1 cellular context compared by ENCODE assay signal in the genomic region with DNA sequence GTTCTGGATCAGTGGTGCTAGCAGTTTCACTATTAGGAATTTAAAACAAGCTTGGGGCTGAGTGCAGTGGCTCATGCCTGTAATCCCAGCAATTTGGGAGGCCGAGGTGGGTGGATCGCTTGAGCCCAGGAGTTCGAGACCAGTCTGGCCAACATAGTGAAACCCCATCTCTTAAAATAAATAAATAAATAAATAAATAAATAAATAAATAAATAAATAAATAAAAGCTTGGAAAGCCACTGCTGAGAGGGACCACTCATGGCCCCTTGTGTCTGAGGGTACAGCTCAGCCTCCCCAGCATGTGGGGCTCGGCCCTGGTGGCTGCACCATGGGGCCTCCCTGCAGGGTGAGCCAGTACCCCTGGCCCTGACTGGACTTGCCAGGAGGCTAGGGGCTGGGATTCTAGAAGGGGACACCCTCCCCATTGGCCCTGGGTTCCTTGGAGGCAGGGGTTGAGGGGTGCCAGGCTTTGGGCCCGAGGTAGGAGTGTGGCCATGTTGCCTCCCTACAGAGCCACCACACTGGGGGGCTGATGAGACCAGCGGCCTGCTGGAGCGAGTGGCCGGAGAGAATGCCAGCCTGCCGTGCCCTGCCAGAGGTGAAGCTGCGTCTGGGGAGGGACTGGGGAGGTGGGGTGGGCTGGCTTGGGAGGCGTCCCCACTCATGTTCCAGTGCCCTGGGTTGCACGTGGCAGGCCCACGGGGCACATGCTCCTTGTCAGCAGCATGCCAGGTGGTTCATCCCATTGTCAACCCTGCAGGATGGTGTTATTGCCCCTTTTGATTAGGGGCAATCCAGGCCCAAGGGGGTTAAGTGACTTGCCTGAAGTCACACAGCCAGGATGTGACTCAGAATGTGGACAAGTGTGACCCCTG.
TF ChIP-seq lines count a peak whose summit lies in the region.

No MANE protein-coding gene starts in this region.

TF ChIP-seq in HEK293, 187 proteins besides CTCF, POLR2A, EP300 and RAD21 (continued from another document and continues in another):
- TF ChIP-seq, protein P1, sequence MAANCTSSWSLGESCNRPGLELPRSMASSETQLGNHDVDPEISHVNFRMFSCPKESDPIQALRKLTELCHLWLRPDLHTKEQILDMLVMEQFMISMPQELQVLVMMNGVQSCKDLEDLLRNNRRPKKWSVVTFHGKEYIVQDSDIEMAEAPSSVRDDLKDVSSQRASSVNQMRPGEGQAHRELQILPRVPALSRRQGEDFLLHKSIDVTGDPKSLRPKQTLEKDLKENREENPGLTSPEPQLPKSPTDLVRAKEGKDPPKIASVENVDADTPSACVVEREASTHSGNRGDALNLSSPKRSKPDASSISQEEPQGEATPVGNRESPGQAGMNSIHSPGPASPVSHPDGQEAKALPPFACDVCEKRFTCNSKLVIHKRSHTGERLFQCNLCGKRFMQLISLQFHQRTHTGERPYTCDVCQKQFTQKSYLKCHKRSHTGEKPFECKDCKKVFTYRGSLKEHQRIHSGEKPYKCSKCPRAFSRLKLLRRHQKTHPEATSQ (tag by site-specific recombination; IDR thresholded peaks at IDR 0.05), result no peak
- TF ChIP-seq ZNF394 (tag by site-specific recombination; IDR thresholded peaks at IDR 0.05; ENCODE audit: borderline replicate concordance) (peak; percentile 99), ZNF654 (tag by site-specific recombination; IDR thresholded peaks at IDR 0.05; ENCODE audit: low read depth) (peak; percentile 50), ZBTB21 (tag by site-specific recombination; IDR thresholded peaks at IDR 0.05) (peak; percentile 64), ZNF530 (tag by site-specific recombination; IDR thresholded peaks at IDR 0.05; ENCODE audit: low read depth) (0 out of 2 replicates have a peak, but pooled peaks have one; percentile 17), ZFP3 (tag by site-specific recombination; IDR thresholded peaks at IDR 0.05; ENCODE audit: low read depth) (peak; percentile 27; the same call in 1 of the 2 replicates), TCF7L2 (IDR thresholded peaks at IDR 0.05; ENCODE audit: borderline replicate concordance, low read depth, low read length) (no peak), ZNF19 (tag by site-specific recombination; IDR thresholded peaks at IDR 0.05; ENCODE audit: low read depth) (no peak), ZXDB (tag by site-specific recombination; IDR thresholded peaks at IDR 0.05) (peak; percentile 80), ZNF433 (tag by site-specific recombination; IDR thresholded peaks at IDR 0.05; ENCODE audit: low read depth) (peak; percentile 88), ZNF24 (tag by site-specific recombination; IDR thresholded peaks at IDR 0.05) (peak; percentile 41; the same call in 1 of the 2 replicates), GFI1B (tag by site-specific recombination; IDR thresholded peaks at IDR 0.05) (peak; percentile 65; the same call in 1 of the 2 replicates), ZNF354C (tag by site-specific recombination; IDR thresholded peaks at IDR 0.05; ENCODE audit: borderline replicate concordance, low read depth) (0 out of 2 replicates have a peak, but pooled peaks have one; percentile 48), ZNF214 (tag by site-specific recombination; IDR thresholded peaks at IDR 0.05; ENCODE audit: borderline replicate concordance) (no peak), ZNF175 (tag by site-specific recombination; IDR thresholded peaks at IDR 0.05) (0 out of 2 replicates have a peak, but pooled peaks have one; percentile 57), ZNF596 (tag by site-specific recombination; IDR thresholded peaks at IDR 0.05) (no peak), ZNF366 (tag by site-specific recombination; conservative IDR thresholded peaks at IDR 0.05) (peak; percentile 39; the same call in 1 of the 2 replicates), ZNF629 (tag by site-specific recombination; IDR thresholded peaks at IDR 0.05) (peak; percentile 71), ZNF140 (tag by site-specific recombination; IDR thresholded peaks at IDR 0.05) (peak; percentile 86; the same call in 1 of the 2 replicates), ZNF121 (tag by site-specific recombination; IDR thresholded peaks at IDR 0.05) (peak; percentile 54; the same call in 1 of the 2 replicates), ZNF501 (tag by site-specific recombination; IDR thresholded peaks at IDR 0.05) (peak; percentile 41; the same call in 1 of the 2 replicates), RBAK (tag by site-specific recombination; IDR thresholded peaks at IDR 0.05) (0 out of 2 replicates have a peak, but pooled peaks have one; percentile 48), MYNN (tag by site-specific recombination; IDR thresholded peaks at IDR 0.05; ENCODE audit: borderline replicate concordance) (peak; percentile 47; the same call in 1 of the 2 replicates), ZNF223 (tag by site-specific recombination; IDR thresholded peaks at IDR 0.05) (peak; percentile 61), ZNF701 (tag by site-specific recombination; IDR thresholded peaks at IDR 0.05) (no peak), ZNF664 (tag by site-specific recombination; IDR thresholded peaks at IDR 0.05) (peak; percentile 90), ZNF426 (tag by site-specific recombination; IDR thresholded peaks at IDR 0.05) (peak; percentile 98), ZBTB8A (tag by site-specific recombination; IDR thresholded peaks at IDR 0.05) (peak; percentile 91), ZNF292 (tag by site-specific recombination; IDR thresholded peaks at IDR 0.05; ENCODE audit: borderline replicate concordance, low read depth) (0 out of 2 replicates have a peak, but pooled peaks have one; percentile 66)
- TF ChIP-seq, protein P2, sequence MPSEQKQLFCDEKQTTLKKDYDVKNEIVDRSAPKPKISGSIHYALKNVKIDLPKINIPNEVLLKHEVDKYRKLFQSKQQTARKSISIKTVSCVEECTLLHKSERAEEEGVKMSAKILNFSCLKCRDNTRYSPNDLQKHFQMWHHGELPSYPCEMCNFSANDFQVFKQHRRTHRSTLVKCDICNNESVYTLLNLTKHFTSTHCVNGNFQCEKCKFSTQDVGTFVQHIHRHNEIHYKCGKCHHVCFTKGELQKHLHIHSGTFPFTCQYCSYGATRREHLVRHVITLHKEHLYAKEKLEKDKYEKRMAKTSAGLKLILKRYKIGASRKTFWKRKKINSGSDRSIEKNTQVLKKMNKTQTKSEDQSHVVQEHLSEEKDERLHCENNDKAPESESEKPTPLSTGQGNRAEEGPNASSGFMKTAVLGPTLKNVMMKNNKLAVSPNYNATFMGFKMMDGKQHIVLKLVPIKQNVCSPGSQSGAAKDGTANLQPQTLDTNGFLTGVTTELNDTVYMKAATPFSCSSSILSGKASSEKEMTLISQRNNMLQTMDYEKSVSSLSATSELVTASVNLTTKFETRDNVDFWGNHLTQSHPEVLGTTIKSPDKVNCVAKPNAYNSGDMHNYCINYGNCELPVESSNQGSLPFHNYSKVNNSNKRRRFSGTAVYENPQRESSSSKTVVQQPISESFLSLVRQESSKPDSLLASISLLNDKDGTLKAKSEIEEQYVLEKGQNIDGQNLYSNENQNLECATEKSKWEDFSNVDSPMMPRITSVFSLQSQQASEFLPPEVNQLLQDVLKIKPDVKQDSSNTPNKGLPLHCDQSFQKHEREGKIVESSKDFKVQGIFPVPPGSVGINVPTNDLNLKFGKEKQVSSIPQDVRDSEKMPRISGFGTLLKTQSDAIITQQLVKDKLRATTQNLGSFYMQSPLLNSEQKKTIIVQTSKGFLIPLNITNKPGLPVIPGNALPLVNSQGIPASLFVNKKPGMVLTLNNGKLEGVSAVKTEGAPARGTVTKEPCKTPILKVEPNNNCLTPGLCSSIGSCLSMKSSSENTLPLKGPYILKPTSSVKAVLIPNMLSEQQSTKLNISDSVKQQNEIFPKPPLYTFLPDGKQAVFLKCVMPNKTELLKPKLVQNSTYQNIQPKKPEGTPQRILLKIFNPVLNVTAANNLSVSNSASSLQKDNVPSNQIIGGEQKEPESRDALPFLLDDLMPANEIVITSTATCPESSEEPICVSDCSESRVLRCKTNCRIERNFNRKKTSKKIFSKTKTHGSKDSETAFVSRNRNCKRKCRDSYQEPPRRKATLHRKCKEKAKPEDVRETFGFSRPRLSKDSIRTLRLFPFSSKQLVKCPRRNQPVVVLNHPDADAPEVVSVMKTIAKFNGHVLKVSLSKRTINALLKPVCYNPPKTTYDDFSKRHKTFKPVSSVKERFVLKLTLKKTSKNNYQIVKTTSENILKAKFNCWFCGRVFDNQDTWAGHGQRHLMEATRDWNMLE (tag by site-specific recombination; conservative IDR thresholded peaks at IDR 0.05; ENCODE audit: low read depth), result peak; percentile 98
- TF ChIP-seq, protein P3, sequence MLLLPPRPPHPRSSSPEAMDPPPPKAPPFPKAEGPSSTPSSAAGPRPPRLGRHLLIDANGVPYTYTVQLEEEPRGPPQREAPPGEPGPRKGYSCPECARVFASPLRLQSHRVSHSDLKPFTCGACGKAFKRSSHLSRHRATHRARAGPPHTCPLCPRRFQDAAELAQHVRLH (tag by site-specific recombination; IDR thresholded peaks at IDR 0.05), result peak; percentile 49; the same call in 1 of the 2 replicates
- TF ChIP-seq, protein P4, sequence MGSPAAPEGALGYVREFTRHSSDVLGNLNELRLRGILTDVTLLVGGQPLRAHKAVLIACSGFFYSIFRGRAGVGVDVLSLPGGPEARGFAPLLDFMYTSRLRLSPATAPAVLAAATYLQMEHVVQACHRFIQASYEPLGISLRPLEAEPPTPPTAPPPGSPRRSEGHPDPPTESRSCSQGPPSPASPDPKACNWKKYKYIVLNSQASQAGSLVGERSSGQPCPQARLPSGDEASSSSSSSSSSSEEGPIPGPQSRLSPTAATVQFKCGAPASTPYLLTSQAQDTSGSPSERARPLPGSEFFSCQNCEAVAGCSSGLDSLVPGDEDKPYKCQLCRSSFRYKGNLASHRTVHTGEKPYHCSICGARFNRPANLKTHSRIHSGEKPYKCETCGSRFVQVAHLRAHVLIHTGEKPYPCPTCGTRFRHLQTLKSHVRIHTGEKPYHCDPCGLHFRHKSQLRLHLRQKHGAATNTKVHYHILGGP (tag by site-specific recombination; IDR thresholded peaks at IDR 0.05), result no peak
- TF ChIP-seq, protein P5, sequence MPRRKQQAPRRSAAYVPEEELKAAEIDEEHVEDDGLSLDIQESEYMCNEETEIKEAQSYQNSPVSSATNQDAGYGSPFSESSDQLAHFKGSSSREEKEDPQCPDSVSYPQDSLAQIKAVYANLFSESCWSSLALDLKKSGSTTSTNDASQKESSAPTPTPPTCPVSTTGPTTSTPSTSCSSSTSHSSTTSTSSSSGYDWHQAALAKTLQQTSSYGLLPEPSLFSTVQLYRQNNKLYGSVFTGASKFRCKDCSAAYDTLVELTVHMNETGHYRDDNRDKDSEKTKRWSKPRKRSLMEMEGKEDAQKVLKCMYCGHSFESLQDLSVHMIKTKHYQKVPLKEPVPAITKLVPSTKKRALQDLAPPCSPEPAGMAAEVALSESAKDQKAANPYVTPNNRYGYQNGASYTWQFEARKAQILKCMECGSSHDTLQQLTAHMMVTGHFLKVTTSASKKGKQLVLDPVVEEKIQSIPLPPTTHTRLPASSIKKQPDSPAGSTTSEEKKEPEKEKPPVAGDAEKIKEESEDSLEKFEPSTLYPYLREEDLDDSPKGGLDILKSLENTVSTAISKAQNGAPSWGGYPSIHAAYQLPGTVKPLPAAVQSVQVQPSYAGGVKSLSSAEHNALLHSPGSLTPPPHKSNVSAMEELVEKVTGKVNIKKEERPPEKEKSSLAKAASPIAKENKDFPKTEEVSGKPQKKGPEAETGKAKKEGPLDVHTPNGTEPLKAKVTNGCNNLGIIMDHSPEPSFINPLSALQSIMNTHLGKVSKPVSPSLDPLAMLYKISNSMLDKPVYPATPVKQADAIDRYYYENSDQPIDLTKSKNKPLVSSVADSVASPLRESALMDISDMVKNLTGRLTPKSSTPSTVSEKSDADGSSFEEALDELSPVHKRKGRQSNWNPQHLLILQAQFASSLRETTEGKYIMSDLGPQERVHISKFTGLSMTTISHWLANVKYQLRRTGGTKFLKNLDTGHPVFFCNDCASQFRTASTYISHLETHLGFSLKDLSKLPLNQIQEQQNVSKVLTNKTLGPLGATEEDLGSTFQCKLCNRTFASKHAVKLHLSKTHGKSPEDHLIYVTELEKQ (tag by site-specific recombination; IDR thresholded peaks at IDR 0.05; ENCODE audit: borderline replicate concordance), result peak; percentile 39; the same call in 1 of the 2 replicates
- TF ChIP-seq, protein P6, sequence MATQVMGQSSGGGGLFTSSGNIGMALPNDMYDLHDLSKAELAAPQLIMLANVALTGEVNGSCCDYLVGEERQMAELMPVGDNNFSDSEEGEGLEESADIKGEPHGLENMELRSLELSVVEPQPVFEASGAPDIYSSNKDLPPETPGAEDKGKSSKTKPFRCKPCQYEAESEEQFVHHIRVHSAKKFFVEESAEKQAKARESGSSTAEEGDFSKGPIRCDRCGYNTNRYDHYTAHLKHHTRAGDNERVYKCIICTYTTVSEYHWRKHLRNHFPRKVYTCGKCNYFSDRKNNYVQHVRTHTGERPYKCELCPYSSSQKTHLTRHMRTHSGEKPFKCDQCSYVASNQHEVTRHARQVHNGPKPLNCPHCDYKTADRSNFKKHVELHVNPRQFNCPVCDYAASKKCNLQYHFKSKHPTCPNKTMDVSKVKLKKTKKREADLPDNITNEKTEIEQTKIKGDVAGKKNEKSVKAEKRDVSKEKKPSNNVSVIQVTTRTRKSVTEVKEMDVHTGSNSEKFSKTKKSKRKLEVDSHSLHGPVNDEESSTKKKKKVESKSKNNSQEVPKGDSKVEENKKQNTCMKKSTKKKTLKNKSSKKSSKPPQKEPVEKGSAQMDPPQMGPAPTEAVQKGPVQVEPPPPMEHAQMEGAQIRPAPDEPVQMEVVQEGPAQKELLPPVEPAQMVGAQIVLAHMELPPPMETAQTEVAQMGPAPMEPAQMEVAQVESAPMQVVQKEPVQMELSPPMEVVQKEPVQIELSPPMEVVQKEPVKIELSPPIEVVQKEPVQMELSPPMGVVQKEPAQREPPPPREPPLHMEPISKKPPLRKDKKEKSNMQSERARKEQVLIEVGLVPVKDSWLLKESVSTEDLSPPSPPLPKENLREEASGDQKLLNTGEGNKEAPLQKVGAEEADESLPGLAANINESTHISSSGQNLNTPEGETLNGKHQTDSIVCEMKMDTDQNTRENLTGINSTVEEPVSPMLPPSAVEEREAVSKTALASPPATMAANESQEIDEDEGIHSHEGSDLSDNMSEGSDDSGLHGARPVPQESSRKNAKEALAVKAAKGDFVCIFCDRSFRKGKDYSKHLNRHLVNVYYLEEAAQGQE (tag by site-specific recombination; IDR thresholded peaks at IDR 0.05), result peak; percentile 83
- TF ChIP-seq, protein P7, sequence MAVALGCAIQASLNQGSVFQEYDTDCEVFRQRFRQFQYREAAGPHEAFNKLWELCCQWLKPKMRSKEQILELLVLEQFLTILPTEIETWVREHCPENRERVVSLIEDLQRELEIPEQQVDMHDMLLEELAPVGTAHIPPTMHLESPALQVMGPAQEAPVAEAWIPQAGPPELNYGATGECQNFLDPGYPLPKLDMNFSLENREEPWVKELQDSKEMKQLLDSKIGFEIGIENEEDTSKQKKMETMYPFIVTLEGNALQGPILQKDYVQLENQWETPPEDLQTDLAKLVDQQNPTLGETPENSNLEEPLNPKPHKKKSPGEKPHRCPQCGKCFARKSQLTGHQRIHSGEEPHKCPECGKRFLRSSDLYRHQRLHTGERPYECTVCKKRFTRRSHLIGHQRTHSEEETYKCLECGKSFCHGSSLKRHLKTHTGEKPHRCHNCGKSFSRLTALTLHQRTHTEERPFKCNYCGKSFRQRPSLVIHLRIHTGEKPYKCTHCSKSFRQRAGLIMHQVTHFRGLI (tag by site-specific recombination; IDR thresholded peaks at IDR 0.05), result no peak
